ENCODE assay signal across 23 cellular contexts in the genomic region with DNA sequence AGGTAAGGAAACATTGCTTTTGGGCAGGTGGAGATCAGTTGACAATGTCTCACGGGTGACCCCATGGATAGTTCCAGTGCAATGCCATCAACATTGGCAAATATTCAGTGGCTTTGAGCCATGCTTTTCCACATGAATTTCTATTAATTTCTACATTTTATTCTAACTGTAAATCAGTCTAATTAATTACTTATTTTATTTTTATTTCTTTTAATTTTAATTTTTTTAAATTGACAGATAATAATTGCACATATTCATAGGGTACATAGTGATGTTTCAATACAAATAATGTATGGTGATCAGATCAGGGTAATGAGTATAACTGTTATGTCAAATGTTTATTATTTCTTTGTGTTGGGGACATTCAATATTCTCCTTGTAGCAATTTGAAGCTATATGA. TPM values are rescaled to one million over a fixed set of nuclear protein-coding genes. Genes with fewer than 3 reads are reported as not detected.
"Had no signal": no experiment of that assay in that cellular context is flagged by ENCODE, and none has a peak within 500 bp of the region (broad histone marks: within the 10 kb centered on the region; RNA-seq: fewer than 3 reads in every experiment).

No MANE protein-coding gene starts in this region.

- H3K9me3 Mint-ChIP-seq: immature natural killer cell, mesothelial cell of epicardium had no signal

- DNase-seq: dermis blood vessel endothelial cell; dorsolateral prefrontal cortex; effector CD4-positive, alpha-beta T cell; effector memory CD4-positive, alpha-beta T cell; foreskin keratinocyte; heart left ventricle; hypothalamus; immature natural killer cell; left cardiac atrium; left lung; left ventricle myocardium superior; lower lobe of right lung; mesenchymal stem cell; mucosa of descending colon; naive B cell had no signal

- H3K4me1 ChIP-seq: esophagus muscularis mucosa, foreskin keratinocyte, gastroesophageal sphincter, heart left ventricle, lower lobe of right lung had no signal

- H3K4me3 Mint-ChIP-seq: immature natural killer cell, mesothelial cell of epicardium, naive B cell had no signal

- FAIRE-seq: keratinocyte had no signal

- H3K4me2 ChIP-seq: hepatocyte had no signal

- H3K27ac Mint-ChIP-seq: immature natural killer cell, mesothelial cell of epicardium, naive B cell had no signal

- H3K27ac ChIP-seq: coronary artery, dorsolateral prefrontal cortex, esophagus muscularis mucosa, foreskin keratinocyte, gastroesophageal sphincter, heart left ventricle, hepatocyte, left lung, lower lobe of right lung had no signal

- H3K79me2 ChIP-seq: hepatocyte had no signal

- H3K36me3 ChIP-seq: esophagus muscularis mucosa, gastroesophageal sphincter, heart left ventricle, left lung, lower lobe of right lung had no signal

- H3K4me3 ChIP-seq: coronary artery, dorsolateral prefrontal cortex, esophagus muscularis mucosa, gastroesophageal sphincter, heart left ventricle, hepatocyte, left lung, lower lobe of right lung, mucosa of descending colon had no signal

- ATAC-seq: foreskin keratinocyte, gastroesophageal sphincter, heart left ventricle, left cardiac atrium, left lung, left ventricle myocardium superior, lower lobe of right lung, mucosa of descending colon had no signal

- H2AFZ ChIP-seq: hepatocyte had no signal

- H3K9me3 ChIP-seq: esophagus muscularis mucosa, gastroesophageal sphincter, heart left ventricle, left lung, lower lobe of right lung, mucosa of descending colon had no signal

- H3K27me3 ChIP-seq: dorsolateral prefrontal cortex, esophagus muscularis mucosa, foreskin keratinocyte, gastroesophageal sphincter, heart left ventricle, hepatocyte, left lung had no signal

- H3K4me1 Mint-ChIP-seq: immature natural killer cell, naive B cell had no signal

- H3K36me3 Mint-ChIP-seq: immature natural killer cell, mesothelial cell of epicardium, naive B cell had no signal

RNA-seq across cellular contexts. Expression of a gene that starts 3.8 kb away (rescaled TPM):
- total RNA-seq: fibroblast of villous mesenchyme, lung microvascular endothelial cell had no signal
